7 cellular contexts compared by ENCODE assay signal in genomic region chr2:9179572-9180201, GRCh38. TPM values are rescaled to one million over a fixed set of nuclear protein-coding genes. Genes with fewer than 3 reads are reported as not detected.
DNase-seq lines count a peak whose midpoint lies in the region; ATAC-seq and TF ChIP-seq lines count a peak whose summit lies in the region.

No MANE protein-coding gene starts in this region.

- no peaks in the 10 kb centered on the region for H3K4me1 Mint-ChIP-seq in natural killer cell

- H3K4me3 Mint-ChIP-seq in natural killer cell = no peak overlapping the region

- TF ChIP-seq CTCF in choroid plexus epithelial cell (conservative IDR thresholded peaks at IDR 0.05; ENCODE audit: low read depth, low read length) (no peak), upper lobe of right lung (IDR thresholded peaks at IDR 0.05) (no peak), natural killer cell (IDR thresholded peaks at IDR 0.05) (no peak)

- H3K27ac ChIP-seq in upper lobe of right lung = peak overlapping the region; percentile 75

- H3K27me3 Mint-ChIP-seq in natural killer cell (ENCODE audit: low read depth in 2 of 2) = peaks cover 10 to 11% of the 10 kb centered on the region in 2 donors

- H3K4me3 ChIP-seq in choroid plexus epithelial cell (ENCODE audit: low read depth, low read length) = no peak overlapping the region
- H3K4me3 ChIP-seq in upper lobe of right lung = no peak overlapping the region

- peak; percentile 23 for ATAC-seq in upper lobe of right lung
- no peak for ATAC-seq in natural killer cell

- H3K9me3 ChIP-seq in upper lobe of right lung = no peaks in the 10 kb centered on the region

- no peaks in the 10 kb centered on the region for H3K36me3 Mint-ChIP-seq in natural killer cell

- DNase-seq in NCI-H226 = peak; percentile 96
- peak; percentile 72 for DNase-seq in choroid plexus epithelial cell (ENCODE audit: low read depth)
- DNase-seq in lung microvascular endothelial cell (ENCODE audit: low read depth in 2 of 2) = peak; percentile 66 to 89
- no peak for DNase-seq in upper lobe of right lung
- DNase-seq in natural killer cell = no peak
- DNase-seq in NAMALWA (ENCODE audit: low spot score) = no peak
- no peak for DNase-seq in mucosa of gallbladder (ENCODE audit: low spot score)

- no peak overlapping the region for H3K27ac Mint-ChIP-seq in natural killer cell

- no peaks in the 10 kb centered on the region for H3K27me3 ChIP-seq in upper lobe of right lung

- peaks cover 13% of the 10 kb centered on the region for H3K4me1 ChIP-seq in upper lobe of right lung

- H3K9me3 Mint-ChIP-seq in natural killer cell = no peaks in the 10 kb centered on the region

- intact Hi-C loops in upper lobe of right lung (cut with DNase I) = no loop called here
- intact Hi-C loops in natural killer cell (cut with micrococcal nuclease) = no loop called here

- no peaks in the 10 kb centered on the region for H3K36me3 ChIP-seq in upper lobe of right lung

RNA-seq across cellular contexts. Expression of gene ASAP2, which starts 26.9 kb away (rescaled TPM):
- 26.2 and 28.8 TPM in 2 replicates for total RNA-seq in lung microvascular endothelial cell
- 30.9 TPM for total RNA-seq in upper lobe of right lung
- total RNA-seq in natural killer cell = 1 to 10 TPM in 1 of 3 donors, under 1 TPM in 2; 0.20 to 1.8 (median 0.60) TPM
- 44.3 TPM for total RNA-seq in mucosa of gallbladder

Comparison
In these comparisons a context has a peak if more than half of its experiments do, and no peak if none do; other contexts are left out.
1. DNase-seq: peak in NCI-H226 (single experiment), choroid plexus epithelial cell (single experiment) and lung microvascular endothelial cell (2 of 2); none in upper lobe of right lung (single experiment), natural killer cell (single experiment), NAMALWA (single experiment) and mucosa of gallbladder (single experiment).